In genomic region chr1:33094486-33094885, GRCh38 we compare ENCODE assay signal across 11 cellular contexts.
"Had no signal": no experiment of that assay in that cellular context is flagged by ENCODE, and none has a peak within 500 bp of the region (broad histone marks: within the 10 kb centered on the region; RNA-seq: fewer than 3 reads in every experiment).

No MANE protein-coding gene starts in this region.

- DNase-seq: effector memory CD8-positive, alpha-beta T cell; stimulated activated naive CD4-positive, alpha-beta T cell treated with Interleukin-2 at 50 U/mL for 16 hours had no signal

- H3K27me3 ChIP-seq: esophagus muscularis mucosa, gastrocnemius medialis, vagina had no signal

- H3K4me3 ChIP-seq: esophagus muscularis mucosa, gastrocnemius medialis, mucosa of descending colon, prostate gland, smooth muscle cell, vagina had no signal

- H3K79me2 ChIP-seq: parathyroid adenoma had no signal

- H2AFZ ChIP-seq: parathyroid adenoma had no signal

- H3K36me3 ChIP-seq: gastrocnemius medialis, prostate gland, vagina had no signal

- ATAC-seq: effector memory CD8-positive, alpha-beta T cell; natural killer cell treated with Interleukin-12 subunit alpha and Interleukin-12 subunit beta and Interleukin-15 and Interleukin-18, amount 100 ng/mL, for 72 hours had no signal

- H3K9me3 ChIP-seq: esophagus muscularis mucosa, gastrocnemius medialis, mucosa of descending colon, prostate gland, vagina had no signal

- H3K4me1 ChIP-seq: prostate gland, vagina had no signal

- H3K4me2 ChIP-seq: smooth muscle cell had no signal

- H3K9ac ChIP-seq: parathyroid adenoma had no signal

- H3K27ac ChIP-seq: epithelial cell of prostate, esophagus muscularis mucosa, gastrocnemius medialis, parathyroid adenoma, prostate gland, vagina had no signal
